Comparison of ENCODE assay signal across 17 cellular contexts in the genomic region with DNA sequence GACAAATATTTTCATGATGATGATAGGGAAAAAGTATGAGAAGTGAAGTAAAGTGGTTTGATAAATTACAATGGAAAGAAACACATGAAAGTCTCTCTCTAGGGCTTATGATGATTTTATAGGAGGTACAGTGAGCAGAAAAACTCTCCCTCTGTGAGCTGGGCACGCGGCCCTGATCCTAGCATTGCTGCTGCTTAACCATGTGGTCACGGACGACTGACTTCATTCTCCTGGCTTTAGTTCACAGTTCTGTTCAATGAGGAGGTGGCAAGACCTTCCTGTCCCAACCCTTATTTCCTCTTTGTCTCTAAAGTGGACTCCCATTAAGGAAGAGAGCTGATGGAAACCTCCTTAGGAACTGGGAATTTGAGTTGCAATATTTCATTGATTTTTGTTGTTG. TPM values are rescaled to one million over a fixed set of nuclear protein-coding genes. Genes with fewer than 3 reads are reported as not detected.
DNase-seq lines count a peak whose midpoint lies in the region; ATAC-seq, FAIRE-seq and TF ChIP-seq lines count a peak whose summit lies in the region.
"Had no signal": no experiment of that assay in that cellular context is flagged by ENCODE, and none has a peak within 500 bp of the region (broad histone marks: within the 10 kb centered on the region; RNA-seq: fewer than 3 reads in every experiment).

No MANE protein-coding gene starts in this region.

- no peak for TF ChIP-seq CTCF in endothelial cell of umbilical vein (IDR thresholded peaks at IDR 0.05; ENCODE audit: extremely low read depth in 1 of 2, insufficient read depth in 1 of 2, low read depth in 1 of 2, low read length in 2 of 2)
- TF ChIP-seq CTCF in GM20000 (IDR thresholded peaks at IDR 0.05; ENCODE audit: extremely low read depth, missing control alignments): no peak
- TF ChIP-seq CTCF in SK-N-SH (IDR thresholded peaks at IDR 0.05): no peak

- H3K9ac ChIP-seq in endothelial cell of umbilical vein (replicated peaks; ENCODE audit: extremely low read depth, insufficient read depth, low read length) (no peak overlapping the region), SK-N-SH (no peak overlapping the region)

- peak; percentile 62 for FAIRE-seq in endothelial cell of umbilical vein (lab: Jason Lieb, UNC)
- FAIRE-seq: GM18507 had no signal

- H3K9me2 ChIP-seq in SK-N-SH: no peaks in the 10 kb centered on the region

- POLR2A ChIA-PET in endothelial cell of umbilical vein (lab: Charles Lee) (no interaction called here), SK-N-SH (lab: Yijun Ruan, JAX) (no interaction called here)

- CTCF ChIA-PET in endothelial cell of umbilical vein (lab: Charles Lee): no interaction called here
- CTCF ChIA-PET in SK-N-SH (lab: Yijun Ruan, JAX): no interaction called here

- H3F3A ChIP-seq in SK-N-SH (replicated peaks; ENCODE audit: insufficient read depth): no peaks in the 10 kb centered on the region

- H3K4me1 ChIP-seq in endothelial cell of umbilical vein (ENCODE audit: control insufficient read depth, extremely low read depth, insufficient read depth, low read length) (no peaks in the 10 kb centered on the region), SK-N-SH (ENCODE audit: control insufficient read depth in 1 of 2, insufficient read depth in 2 of 2, low read depth in 1 of 2, low read length in 1 of 2) (no peaks in the 10 kb centered on the region)

- H3K36me3 ChIP-seq in endothelial cell of umbilical vein (ENCODE audit: control insufficient read depth in 2 of 2, extremely low read depth in 1 of 2, insufficient read depth in 2 of 2, low read length in 2 of 2) (peaks cover 0 to 3% of the 10 kb centered on the region in 2 experiments), SK-N-SH (replicated peaks in 1 of 2; ENCODE audit: control insufficient read depth in 1 of 2, insufficient read depth in 2 of 2, low read length in 1 of 2) (peaks cover 44 to 53% of the 10 kb centered on the region in 2 experiments)

- in situ Hi-C loops in Caki2 (cut with HindIII; ENCODE audit: low pct_unique_long_range_greater_than_20kb, low sequenced_read_pairs): no loop called here

- dilution Hi-C loops in endothelial cell of umbilical vein (cut with MboI; ENCODE audit: extremely low pct_ligation_motif_present, low sequenced_read_pairs): no loop called here

- H3K27ac ChIP-seq in endothelial cell of umbilical vein (ENCODE audit: insufficient read depth, low read depth, low read length): no peak overlapping the region
- H3K27ac ChIP-seq in SK-N-SH (ENCODE audit: low read depth in 2 of 2, low read length in 1 of 2): no peak overlapping the region
- H3K27ac ChIP-seq: coronary artery had no signal

- no peak for TF ChIP-seq POLR2A in endothelial cell of umbilical vein (IDR thresholded peaks at IDR 0.05; ENCODE audit: low read depth, low read length)
- no peak for TF ChIP-seq POLR2A in GM18505 (IDR thresholded peaks at IDR 0.05; ENCODE audit: borderline replicate concordance, extremely low read depth, insufficient read depth, insufficient read length)

- intact Hi-C loops in endothelial cell of umbilical vein (cut with micrococcal nuclease): no loop called here

- H3K4me3 ChIP-seq in endothelial cell of umbilical vein (replicated peaks in 1 of 3; ENCODE audit: insufficient read depth in 1 of 3, low read depth in 1 of 3, low read length in 3 of 3) (no peak overlapping the region), SK-N-SH (ENCODE audit: low read depth in 2 of 2, low read length in 1 of 2) (no peak overlapping the region)
- H3K4me3 ChIP-seq: coronary artery, MG63 had no signal

- ATAC-seq in GM18505 (IDR thresholded peaks at IDR 0.05; ENCODE audit: unreplicated experiment): no peak
- ATAC-seq: activated naive CD4-positive, alpha-beta T cell treated with anti-CD3 and anti-CD28 coated beads, Interleukin-2, amount 50 U/mL, for 72 hours; HCT116; naive thymus-derived CD4-positive, alpha-beta T cell had no signal

- no peaks in the 10 kb centered on the region for H3K27me3 ChIP-seq in endothelial cell of umbilical vein (ENCODE audit: control insufficient read depth in 2 of 2, insufficient read depth in 2 of 2, low read length in 2 of 2)
- H3K27me3 ChIP-seq in SK-N-SH (ENCODE audit: insufficient read depth): no peaks in the 10 kb centered on the region
- H3K27me3 ChIP-seq: MG63 had no signal

- no TSS peak for BruUV-seq in endothelial cell of umbilical vein (replicated peaks; lab: Mats Ljungman, UMichigan)

- H3K9me1 ChIP-seq in endothelial cell of umbilical vein (replicated peaks; ENCODE audit: control insufficient read depth, extremely low read depth, insufficient read depth, low read length): no peaks in the 10 kb centered on the region

- no peak for TF ChIP-seq EP300 in SK-N-SH (IDR thresholded peaks at IDR 0.05; ENCODE audit: borderline replicate concordance in 1 of 2, low read depth in 1 of 2, low read length in 1 of 2)

- H4K20me1 ChIP-seq in endothelial cell of umbilical vein (replicated peaks; ENCODE audit: control insufficient read depth, extremely low read depth, insufficient read depth, low read length): no peaks in the 10 kb centered on the region
- H4K20me1 ChIP-seq in SK-N-SH (ENCODE audit: insufficient read depth): no peaks in the 10 kb centered on the region

- H3K4me2 ChIP-seq in endothelial cell of umbilical vein (ENCODE audit: insufficient read depth, low read length) (no peak overlapping the region), SK-N-SH (no peak overlapping the region)

- H3K9me3 ChIP-seq in endothelial cell of umbilical vein (replicated peaks; ENCODE audit: control insufficient read depth, insufficient read depth, low read length) (no peaks in the 10 kb centered on the region), SK-N-SH (no peaks in the 10 kb centered on the region)
- H3K9me3 ChIP-seq: MG63 had no signal

- no peak for TF ChIP-seq RAD21 in SK-N-SH (IDR thresholded peaks at IDR 0.05; ENCODE audit: low read length)

- 87% methylated on average over 4 of the region's 4 CpGs for WGBS in SK-N-SH (ENCODE audit: low lambda C conversion rate)

- H3K79me2 ChIP-seq in endothelial cell of umbilical vein (ENCODE audit: control insufficient read depth, insufficient read depth, low read length) (no peaks in the 10 kb centered on the region), SK-N-SH (ENCODE audit: insufficient read depth) (no peaks in the 10 kb centered on the region)

- DNase-seq in Caki2 (ENCODE audit: low read depth): peak; percentile 37
- peak; percentile 57 for DNase-seq in NCI-H2029 (lab: John Stamatoyannopoulos, UW)
- no peak for DNase-seq in endothelial cell of umbilical vein (ENCODE audit: low read depth, low spot score)
- DNase-seq in midbrain (lab: John Stamatoyannopoulos, UW): peak; percentile 15
- no peak for DNase-seq in GM20000 (ENCODE audit: low spot score)
- no peak for DNase-seq in SK-N-SH
- DNase-seq in SIG-M5 (lab: John Stamatoyannopoulos, UW): no peak
- DNase-seq: activated CD8-positive, alpha-beta memory T cell treated with anti-CD3 and anti-CD28 coated beads, Interleukin-2, amount 50 U/mL, for 4 hours; islet precursor cell; MG63; naive thymus-derived CD4-positive, alpha-beta T cell had no signal

- H2AFZ ChIP-seq in endothelial cell of umbilical vein (ENCODE audit: low read depth, low read length) (no peak overlapping the region), SK-N-SH (ENCODE audit: low read depth) (no peak overlapping the region)

TF ChIP-seq in endothelial cell of umbilical vein, 7 proteins besides CTCF, POLR2A, EP300 and RAD21 (continues in another document):
- TF ChIP-seq POLR2AphosphoS5 (IDR thresholded peaks at IDR 0.05; ENCODE audit: insufficient read depth, low read depth, low read length) (no peak), FOS (IDR thresholded peaks at IDR 0.05; ENCODE audit: borderline replicate concordance, insufficient read depth, low read length) (no peak), EZH2 (IDR thresholded peaks at IDR 0.05; ENCODE audit: borderline replicate concordance, low read depth, low read length, severe bottlenecking) (no peak), GATA2 (IDR thresholded peaks at IDR 0.05; ENCODE audit: insufficient read depth, insufficient read length, low read depth, low read length) (no peak)

TF ChIP-seq in SK-N-SH, 30 proteins besides CTCF, POLR2A, EP300 and RAD21 (continues in another document):
- no peak for TF ChIP-seq POLR2AphosphoS5 (IDR thresholded peaks at IDR 0.05; ENCODE audit: low read depth, low read length)
- no peak for TF ChIP-seq JUND (IDR thresholded peaks at IDR 0.05)
- no peak for TF ChIP-seq RXRA (IDR thresholded peaks at IDR 0.05; ENCODE audit: borderline replicate concordance, low read depth)
- TF ChIP-seq FOSL2 (IDR thresholded peaks at IDR 0.05; ENCODE audit: borderline replicate concordance, low read depth): no peak
- no peak for TF ChIP-seq RCOR1 (IDR thresholded peaks at IDR 0.05; ENCODE audit: low read length)
- no peak for TF ChIP-seq SIN3A (IDR thresholded peaks at IDR 0.05; ENCODE audit: borderline replicate concordance, low read depth, low read length)

RNA-seq across cellular contexts. Expression of a gene that starts 8.1 kb away (rescaled TPM):
- not detected in 2 replicates for total RNA-seq in Caki2 (2014; rRNA removed; shearing (Covaris generic); ENCODE audit: low replicate concordance)
- 2.0 and 3.4 TPM in 2 replicates for total RNA-seq in endothelial cell of umbilical vein
- polyA plus RNA-seq in endothelial cell of umbilical vein: 0.62 and 0.83 TPM in 2 replicates
- 0.32 and 0.37 TPM in 2 replicates for polyA plus RNA-seq in endothelial cell of umbilical vein (2011; cell fraction: cytosol; rRNA removed)
- 5.5 and 6.9 TPM in 2 replicates for polyA plus RNA-seq in endothelial cell of umbilical vein (2011; cell fraction: nucleus; rRNA removed)
- not detected in 2 replicates for polyA plus RNA-seq in endothelial cell of umbilical vein (2012)
- 0.34 and 2.2 TPM in 2 replicates for polyA minus RNA-seq in endothelial cell of umbilical vein
- polyA minus RNA-seq in endothelial cell of umbilical vein (2011; cell fraction: cytosol; rRNA and poly(A)+ RNA removed): not detected
- 4.7 and 5.2 TPM in 2 replicates for polyA minus RNA-seq in endothelial cell of umbilical vein (2011; cell fraction: nucleus; rRNA and poly(A)+ RNA removed)
- not detected in 2 replicates for polyA plus RNA-seq in SK-N-SH (2012; rRNA removed)
- not detected in 2 replicates for polyA plus RNA-seq in SK-N-SH (2012; cell fraction: cytosol; rRNA removed)
- not detected in 2 replicates for polyA plus RNA-seq in SK-N-SH (2012; cell fraction: nucleus; rRNA removed)
- total RNA-seq: naive thymus-derived CD4-positive, alpha-beta T cell; SK-MEL-5 had no signal

RNA-seq across cellular contexts. Expression of a gene that starts 30.5 kb away (rescaled TPM):
- 105 and 118 TPM in 2 replicates for total RNA-seq in Caki2 (2014; rRNA removed; shearing (Covaris generic); ENCODE audit: low replicate concordance)
- 125 and 134 TPM in 2 replicates for total RNA-seq in endothelial cell of umbilical vein
- 99.0 and 110 TPM in 2 replicates for polyA plus RNA-seq in endothelial cell of umbilical vein
- polyA plus RNA-seq in endothelial cell of umbilical vein (2011; cell fraction: cytosol; rRNA removed): 103 and 111 TPM in 2 replicates
- polyA plus RNA-seq in endothelial cell of umbilical vein (2011; cell fraction: nucleus; rRNA removed): 184 and 235 TPM in 2 replicates
- polyA plus RNA-seq in endothelial cell of umbilical vein (2012): 127 and 147 TPM in 2 replicates
- 52.3 and 59.6 TPM in 2 replicates for polyA minus RNA-seq in endothelial cell of umbilical vein
- polyA minus RNA-seq in endothelial cell of umbilical vein (2011; cell fraction: cytosol; rRNA and poly(A)+ RNA removed): 50.7 TPM
- 80.1 and 107 TPM in 2 replicates for polyA minus RNA-seq in endothelial cell of umbilical vein (2011; cell fraction: nucleus; rRNA and poly(A)+ RNA removed)
- polyA plus RNA-seq in SK-N-SH (2012; rRNA removed): 125 and 162 TPM in 2 replicates
- polyA plus RNA-seq in SK-N-SH (2012; cell fraction: cytosol; rRNA removed): 154 and 183 TPM in 2 replicates
- 216 and 258 TPM in 2 replicates for polyA plus RNA-seq in SK-N-SH (2012; cell fraction: nucleus; rRNA removed)

Comparison
In these comparisons a context has a peak if more than half of its experiments do, and no peak if none do; other contexts are left out.
1. DNase-seq: peak in Caki2 (single experiment), NCI-H2029 (single experiment) and midbrain (single experiment); none in endothelial cell of umbilical vein (single experiment), GM20000 (single experiment), SK-N-SH (single experiment) and SIG-M5 (single experiment).